8 cellular contexts compared by ENCODE assay signal in the genomic region with DNA sequence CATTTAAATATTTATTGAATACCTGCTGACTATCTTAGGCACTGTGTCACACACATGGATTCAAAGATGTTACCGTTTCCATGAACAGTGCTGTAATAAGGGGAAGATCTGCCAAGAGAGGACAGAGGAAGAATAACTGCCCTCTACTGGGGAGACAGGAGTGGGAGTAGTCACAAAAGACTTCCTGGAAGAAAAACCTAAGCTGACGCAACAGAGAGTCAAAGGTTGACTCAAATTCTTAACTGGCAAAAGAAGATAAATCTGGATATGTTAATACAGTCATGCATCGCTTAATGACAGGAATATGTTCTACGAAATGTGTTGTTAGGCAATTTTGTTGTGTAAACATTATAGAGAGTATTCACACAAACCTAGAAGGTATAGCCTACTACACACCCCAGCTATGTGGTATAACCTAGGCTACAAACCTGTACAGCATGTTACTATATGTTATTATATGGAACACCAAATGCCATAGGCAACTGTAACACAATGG. TPM values are rescaled to one million over a fixed set of nuclear protein-coding genes. Genes with fewer than 3 reads are reported as not detected.
A peak's percentile ranks its signal among the peaks of the same experiment; 100 is the strongest.
DNase-seq lines count a peak whose midpoint lies in the region; ATAC-seq, FAIRE-seq and TF ChIP-seq lines count a peak whose summit lies in the region.

No MANE protein-coding gene starts in this region.

- H3K27ac Mint-ChIP-seq in activated CD4-positive, alpha-beta memory T cell treated with anti-CD3 and anti-CD28 coated beads for 36 hours = peak overlapping the region; percentile 28

- no peaks in the 10 kb centered on the region for H3K9me3 Mint-ChIP-seq in activated CD4-positive, alpha-beta memory T cell treated with anti-CD3 and anti-CD28 coated beads for 36 hours

- peak; percentile 30 for TF ChIP-seq CTCF in D721Med (IDR thresholded peaks at IDR 0.05; ENCODE audit: insufficient read depth, missing control alignments)
- TF ChIP-seq CTCF in heart right ventricle (IDR thresholded peaks at IDR 0.05) = peak in 8 of 9 donors; percentile 24 to 71 (median 60)

- H3K4me1 Mint-ChIP-seq in activated CD4-positive, alpha-beta memory T cell treated with anti-CD3 and anti-CD28 coated beads for 36 hours (ENCODE audit: low read depth) = peaks cover 13% of the 10 kb centered on the region

- no peaks in the 10 kb centered on the region for H3K27me3 Mint-ChIP-seq in activated CD4-positive, alpha-beta memory T cell treated with anti-CD3 and anti-CD28 coated beads for 36 hours

- no peaks in the 10 kb centered on the region for H3K27me3 ChIP-seq in heart right ventricle

- H3K27ac ChIP-seq in heart right ventricle = peak overlapping the region in 2 of 10 donors; percentile 4 to 31

- H3K9me3 ChIP-seq in heart right ventricle = no peaks in the 10 kb centered on the region

- DNase-seq in D721Med (ENCODE audit: insufficient read length, low spot score) = no peak
- DNase-seq in activated CD4-positive, alpha-beta memory T cell treated with anti-CD3 and anti-CD28 coated beads for 36 hours = no peak
- peak in 1 of 2 donors; percentile 48 for DNase-seq in heart right ventricle
- peak; percentile 69 for DNase-seq in skeletal muscle cell (ENCODE audit: low read depth)
- DNase-seq in GM19240 (ENCODE audit: insufficient read length, low spot score) = no peak

- peaks cover 0 to 67% (median 10%) of the 10 kb centered on the region in 9 donors for H3K36me3 ChIP-seq in heart right ventricle

- intact Hi-C loops in activated CD4-positive, alpha-beta memory T cell treated with anti-CD3 and anti-CD28 coated beads for 36 hours (cut with micrococcal nuclease) = loop anchor here (5.0 kb wide), 1 partner anchor 124 kb away; the partner anchor contains the start of gene ACTN1
- intact Hi-C loops in heart right ventricle (cut with DNase I) = loop anchor here in 3 of 10 donors (5.0 to 10.0 kb wide), 2 partner anchors 237 to 239 kb away; no protein-coding TSS in a partner anchor

- no peak for TF ChIP-seq EP300 in Ishikawa (IDR thresholded peaks at IDR 0.05; ENCODE audit: borderline replicate concordance)

- peaks cover 0 to 10% (median 0%) of the 10 kb centered on the region in 9 donors for H3K4me1 ChIP-seq in heart right ventricle

- CTCF ChIA-PET in activated CD4-positive, alpha-beta memory T cell treated with anti-CD3 and anti-CD28 coated beads for 36 hours (lab: Charles Lee) = interaction anchor here (0.9 to 4.0 kb wide), 2 partner anchors 191 to 239 kb away, joined by 6 to 54 read pairs; no protein-coding TSS in a partner anchor

- ATAC-seq in heart right ventricle (peak; percentile 61 to 95 (median 80)), GM18498 (IDR thresholded peaks at IDR 0.05; ENCODE audit: unreplicated experiment) (no peak), HG02938 (IDR thresholded peaks at IDR 0.05; ENCODE audit: unreplicated experiment) (no peak)

- peak; percentile 27; the same call in 1 of the 2 replicates for TF ChIP-seq RAD21 in Ishikawa (IDR thresholded peaks at IDR 0.05; ENCODE audit: low read depth)

- POLR2A ChIA-PET in activated CD4-positive, alpha-beta memory T cell treated with anti-CD3 and anti-CD28 coated beads for 36 hours (lab: Charles Lee) = no interaction called here

- H3K36me3 Mint-ChIP-seq in activated CD4-positive, alpha-beta memory T cell treated with anti-CD3 and anti-CD28 coated beads for 36 hours = peaks cover 3% of the 10 kb centered on the region

- WGBS in heart right ventricle, 2 donors = 41 to 54% methylated on average over 4 of the region's 4 CpGs

- H3K4me3 ChIP-seq in heart right ventricle (no peak overlapping the region), skeletal muscle cell (ENCODE audit: low read depth, low read length) (no peak overlapping the region)

- no peak overlapping the region for H3K4me3 Mint-ChIP-seq in activated CD4-positive, alpha-beta memory T cell treated with anti-CD3 and anti-CD28 coated beads for 36 hours

- FAIRE-seq in D721Med (lab: Jason Lieb, UNC) = no peak

TF ChIP-seq in Ishikawa, 13 proteins besides CTCF, POLR2A, EP300 and RAD21:
- no peak for TF ChIP-seq EGR1 (IDR thresholded peaks at IDR 0.05)
- peak; percentile 53; the same call in 1 of the 2 replicates for TF ChIP-seq CEBPB (IDR thresholded peaks at IDR 0.05)
TF ChIP-seq in Ishikawa: peak in this region for 1.

RNA-seq across cellular contexts. Expression of gene DCAF5, which starts 51.5 kb away (rescaled TPM):
- 10 to 100 TPM; 32.3 to 34.0 TPM for total RNA-seq in activated CD4-positive, alpha-beta memory T cell treated with anti-CD3 and anti-CD28 coated beads for 36 hours
- 10 to 100 TPM; 49.3 to 63.1 (median 58.7) TPM for total RNA-seq in heart right ventricle
- polyA plus RNA-seq in heart right ventricle = 10 to 100 TPM; 14.1 to 18.2 TPM

Comparison
In these comparisons a context has a peak if more than half of its experiments do, and no peak if none do; other contexts are left out.
1. ATAC-seq: peak in heart right ventricle (8 of 8); none in GM18498 (single experiment) and HG02938 (single experiment).